ENCODE assay signal across 16 cellular contexts in genomic region chr12:108582981-108583770, GRCh38. TPM values are rescaled to one million over a fixed set of nuclear protein-coding genes. Genes with fewer than 3 reads are reported as not detected.
DNase-seq lines count a peak whose midpoint lies in the region; ATAC-seq and TF ChIP-seq lines count a peak whose summit lies in the region.
"Had no signal": no experiment of that assay in that cellular context is flagged by ENCODE, and none has a peak within 500 bp of the region (broad histone marks: within the 10 kb centered on the region; RNA-seq: fewer than 3 reads in every experiment).

No MANE protein-coding gene starts in this region.

- no peak overlapping the region for H3K14ac ChIP-seq in neuronal stem cell (ENCODE audit: low read length)

- peaks cover 0 to 12% (median 0%) of the 10 kb centered on the region in 3 experiments for H3K27me3 ChIP-seq in neuronal stem cell (ENCODE audit: control insufficient read depth in 3 of 3, insufficient read depth in 3 of 3, low read depth in 1 of 3, low read length in 3 of 3)
- H3K27me3 ChIP-seq in upper lobe of right lung = no peaks in the 10 kb centered on the region
- H3K27me3 ChIP-seq: BE2C had no signal

- no peaks in the 10 kb centered on the region for H3K79me1 ChIP-seq in neuronal stem cell (ENCODE audit: low read depth, low read length)

- no peak overlapping the region for H2AK5ac ChIP-seq in neuronal stem cell (ENCODE audit: low read depth, low read length)

- no peak overlapping the region for H2BK5ac ChIP-seq in neuronal stem cell (ENCODE audit: low read length)

- DNase-seq in LHCN-M2 (ENCODE audit: low read depth) (peak; percentile 45), fibroblast of villous mesenchyme (ENCODE audit: low read depth) (peak; percentile 37), neuronal stem cell (ENCODE audit: low spot score) (no peak), upper lobe of right lung (peak; percentile 56), NCI-H2227 (lab: John Stamatoyannopoulos, UW; ENCODE audit: unreplicated experiment) (no peak), left colon (no peak), NCI-H2171 (lab: John Stamatoyannopoulos, UW) (no peak)
- DNase-seq: BE2C, DMS 273 treated with DMSO at 0.1 percent for 48 hours, MV-4-11, NCI-H1436 treated with DMSO at 0.1 percent for 48 hours, NCI-H2081 treated with DMSO at 0.1 percent for 48 hours, NCI-H526 treated with DMSO at 0.1 percent for 48 hours had no signal

- intact Hi-C loops in upper lobe of right lung (cut with DNase I) (no loop called here), left colon (cut with DNase I, micrococcal nuclease) (no loop called here)

- H3K4ac ChIP-seq in neuronal stem cell (ENCODE audit: low read length) = peak overlapping the region; percentile 46

- no peak overlapping the region for H2AFZ ChIP-seq in neuronal stem cell (ENCODE audit: low read length)

- no peak overlapping the region for H3K4me3 ChIP-seq in fibroblast of villous mesenchyme (ENCODE audit: low read depth, low read length)
- no peak overlapping the region for H3K4me3 ChIP-seq in neuronal stem cell (ENCODE audit: low read length in 2 of 2)
- no peak overlapping the region for H3K4me3 ChIP-seq in upper lobe of right lung

- H3K4me2 ChIP-seq in neuronal stem cell (ENCODE audit: insufficient read depth, low read length, poor library complexity, severe bottlenecking) = no peak overlapping the region

- H3K36me3 ChIP-seq in neuronal stem cell (replicated peaks in 1 of 2; ENCODE audit: control insufficient read depth in 2 of 2, insufficient read depth in 2 of 2, low read length in 2 of 2) = peaks cover 0 to 2% of the 10 kb centered on the region in 2 donors
- no peaks in the 10 kb centered on the region for H3K36me3 ChIP-seq in upper lobe of right lung
- H3K36me3 ChIP-seq: BE2C had no signal

- no peak overlapping the region for H2BK15ac ChIP-seq in neuronal stem cell (ENCODE audit: low read length)

- H2BK12ac ChIP-seq in neuronal stem cell (ENCODE audit: low read length) = no peak overlapping the region

- H3K27ac ChIP-seq in neuronal stem cell (replicated peaks; ENCODE audit: low read length) (no peak overlapping the region), upper lobe of right lung (no peak overlapping the region)

- H4K8ac ChIP-seq in neuronal stem cell (ENCODE audit: low read depth, low read length) = no peak overlapping the region

- no peak overlapping the region for H3K23ac ChIP-seq in neuronal stem cell (ENCODE audit: low read depth, low read length, poor library complexity)

- H3K9me3 ChIP-seq in neuronal stem cell (replicated peaks in 1 of 2; ENCODE audit: control insufficient read depth in 2 of 2, insufficient read depth in 1 of 2, low read depth in 1 of 2, low read length in 2 of 2) = peaks cover 0 to 6% of the 10 kb centered on the region in 2 donors
- H3K9me3 ChIP-seq in upper lobe of right lung = no peaks in the 10 kb centered on the region
- H3K9me3 ChIP-seq: BE2C had no signal

- H3K9ac ChIP-seq in neuronal stem cell (ENCODE audit: low read depth, low read length, poor library complexity) = no peak overlapping the region

- H3K4me1 ChIP-seq in neuronal stem cell (ENCODE audit: control insufficient read depth in 2 of 2, insufficient read depth in 1 of 2, low read depth in 1 of 2, low read length in 2 of 2) (peaks cover 0 to 1% of the 10 kb centered on the region in 2 donors), upper lobe of right lung (peaks cover 6% of the 10 kb centered on the region)

- ATAC-seq in upper lobe of right lung (no peak), left colon (no peak)

- no peak overlapping the region for H2BK120ac ChIP-seq in neuronal stem cell (ENCODE audit: low read depth, low read length)

- TF ChIP-seq CTCF in fibroblast of villous mesenchyme (IDR thresholded peaks at IDR 0.05; ENCODE audit: insufficient read depth, low read depth, low read length) (no peak), upper lobe of right lung (IDR thresholded peaks at IDR 0.05) (no peak)

- H4K91ac ChIP-seq in neuronal stem cell (ENCODE audit: low read depth, low read length, poor library complexity) = no peak overlapping the region

- WGBS in neuronal stem cell (ENCODE audit: extremely low coverage in 2 of 2, insufficient read length in 2 of 2, insufficient replicate concordance in 1 of 2), 2 donors = no CpG with 5 or more reads among the region's 9 CpGs

- no peak overlapping the region for H3K18ac ChIP-seq in neuronal stem cell (ENCODE audit: low read length)

RNA-seq across cellular contexts. Expression of gene TMEM119, which starts 14.7 kb away (rescaled TPM):
- total RNA-seq in LHCN-M2 (2014; rRNA removed) = 0.80 and 1.9 TPM in 2 replicates
- polyA plus RNA-seq in LHCN-M2 (2012) = 15.5 TPM
- total RNA-seq in fibroblast of villous mesenchyme = 83.3 and 186 TPM in 2 replicates
- polyA plus RNA-seq in neuronal stem cell (2013, experiment 1 of 2) = 0.68 TPM
- 0.73 TPM for polyA plus RNA-seq in neuronal stem cell (2013, experiment 2 of 2)
- total RNA-seq in upper lobe of right lung = 43.8 TPM
- 1 to 10 TPM; 3.6 to 8.0 TPM for total RNA-seq in left colon
- total RNA-seq: CD8-positive, alpha-beta memory T cell; OCI-LY7; SK-MEL-5 had no signal

RNA-seq across cellular contexts. Expression of gene ISCU, which starts 20.8 kb away (rescaled TPM):
- total RNA-seq in LHCN-M2 (2014; rRNA removed) (122 and 132 TPM in 2 replicates), fibroblast of villous mesenchyme (105 TPM in 2 replicates), upper lobe of right lung (138 TPM), left colon (10 to 100 TPM; 87.2 to 97.3 TPM)
- 104 TPM for polyA plus RNA-seq in LHCN-M2 (2012)
- polyA plus RNA-seq in neuronal stem cell (2013, experiment 1 of 2) = 94.0 TPM
- 89.8 TPM for polyA plus RNA-seq in neuronal stem cell (2013, experiment 2 of 2)

RNA-seq across cellular contexts. Expression of gene SART3, which starts 22.2 kb away (rescaled TPM):
- 52.6 and 57.4 TPM in 2 replicates for total RNA-seq in LHCN-M2 (2014; rRNA removed)
- polyA plus RNA-seq in LHCN-M2 (2012) = 24.5 TPM
- total RNA-seq in fibroblast of villous mesenchyme = 41.2 and 59.2 TPM in 2 replicates
- polyA plus RNA-seq in neuronal stem cell (2013, experiment 1 of 2) = 39.6 TPM
- 37.7 TPM for polyA plus RNA-seq in neuronal stem cell (2013, experiment 2 of 2)
- total RNA-seq in upper lobe of right lung = 44.8 TPM
- total RNA-seq in left colon = 10 to 100 TPM; 43.9 to 47.9 TPM

RNA-seq across cellular contexts. Expression of gene SELPLG, which starts 50.5 kb away (rescaled TPM):
- total RNA-seq in LHCN-M2 (2014; rRNA removed) (1.5 and 2.1 TPM in 2 replicates), fibroblast of villous mesenchyme (1.3 and 2.2 TPM in 2 replicates), upper lobe of right lung (31.9 TPM), left colon (1 to 10 TPM; 1.3 to 5.1 TPM)
- polyA plus RNA-seq in LHCN-M2 (2012) = 8.2 TPM
- polyA plus RNA-seq in neuronal stem cell (2013, experiment 1 of 2) = 0.11 TPM
- 0.15 TPM for polyA plus RNA-seq in neuronal stem cell (2013, experiment 2 of 2)

Comparison
In these comparisons a context has a peak if more than half of its experiments do, and no peak if none do; other contexts are left out.
1. DNase-seq: peak in LHCN-M2 (single experiment), fibroblast of villous mesenchyme (single experiment) and upper lobe of right lung (single experiment); none in neuronal stem cell (single experiment), NCI-H2227 (single experiment), left colon (0 of 2) and NCI-H2171 (single experiment).